ENCODE assay signal across 8 cellular contexts in the genomic region with DNA sequence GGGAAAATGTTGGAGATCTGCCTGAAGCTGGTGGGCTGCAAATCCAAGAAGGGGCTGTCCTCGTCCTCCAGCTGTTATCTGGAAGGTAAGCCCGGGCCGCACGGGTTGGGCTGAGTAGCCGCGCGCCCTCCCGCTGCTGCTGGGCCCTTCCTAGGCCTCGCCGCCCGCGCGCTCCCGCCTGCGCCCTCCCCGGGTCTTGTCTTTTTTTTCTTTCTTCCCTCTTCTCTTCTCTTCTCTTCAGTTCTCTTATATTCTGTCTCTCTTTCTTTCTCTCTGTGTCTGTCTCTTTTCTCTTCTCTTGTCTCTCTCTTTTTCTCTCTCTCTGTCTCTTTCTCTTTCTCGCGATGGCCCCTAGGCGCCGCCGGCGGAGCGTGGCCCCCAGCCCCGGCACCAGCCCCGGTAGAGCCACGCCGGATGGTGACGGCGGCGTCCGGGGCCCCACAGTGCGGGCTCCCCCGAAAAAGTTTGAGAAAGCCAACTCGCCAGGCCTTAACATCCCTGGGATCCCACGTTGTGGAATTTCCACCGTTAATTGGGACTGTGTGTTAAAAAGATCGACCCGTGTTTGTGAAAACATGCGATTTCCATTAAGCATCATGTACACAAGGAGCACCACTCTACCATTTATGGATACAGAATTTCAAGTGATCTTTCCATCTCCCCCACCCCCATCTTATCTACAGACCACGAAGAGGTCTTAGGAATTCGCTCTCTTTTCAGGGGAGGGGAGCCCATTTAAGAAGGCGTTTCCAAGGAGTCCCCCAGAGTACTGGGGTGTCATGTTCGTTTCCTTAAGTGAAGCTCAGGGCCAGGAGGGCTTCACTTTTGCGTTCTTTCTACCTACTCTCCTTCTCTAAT. TPM values are rescaled to one million over a fixed set of nuclear protein-coding genes. Genes with fewer than 3 reads are reported as not detected.
DNase-seq lines count a peak whose midpoint lies in the region; ATAC-seq, FAIRE-seq and TF ChIP-seq lines count a peak whose summit lies in the region.

No MANE protein-coding gene starts in this region.

- H4K20me1 ChIP-seq in SU-DHL-6 (ENCODE audit: low read depth, low read length), result no peaks in the 10 kb centered on the region; the same call in none of the 2 replicates

- H3K9ac ChIP-seq in SU-DHL-6 (ENCODE audit: low read length), result 0 out of 2 replicates have a peak overlapping the region, but pooled peaks have one; percentile 5

- POLR2A ChIA-PET in A549 (lab: Yijun Ruan, JAX), result interaction anchor here (0.7 to 2.4 kb wide), 4 partner anchors 10 to 57 kb away, joined by 3 to 10 read pairs (median 6); no protein-coding TSS in a partner anchor

- H3K4me1 ChIP-seq in A549, result peaks cover 48% of the 10 kb centered on the region

- no peak overlapping the region for H2AFZ ChIP-seq in SU-DHL-6 (ENCODE audit: low read depth, low read length, severe bottlenecking)

- DNase-seq in A549 (ENCODE audit: low read depth in 1 of 2, low spot score in 1 of 2) (peak; percentile 45 to 61), caudate nucleus (lab: John Stamatoyannopoulos, UW) (peak in 11 of 61 donors; percentile 24 to 79 (median 62)), left colon (peak in 1 of 2 donors; percentile 57), DMS153 (lab: John Stamatoyannopoulos, UW) (no peak)
- DNase-seq in stimulated activated CD4-positive, alpha-beta T cell treated with anti-CD3 and anti-CD28 coated beads, Interleukin-4, amount 100 ng/mL, for 24 hours, result peak; percentile 23

- CTCF ChIA-PET in A549 (lab: Yijun Ruan, JAX), result interaction anchor here (0.6 to 28.2 kb wide), 8 partner anchors 9 to 375 kb away, joined by 3 to 397 read pairs (median 3); no protein-coding TSS in a partner anchor

- H3K36me3 ChIP-seq in SU-DHL-6 (ENCODE audit: low read length), result no peaks in the 10 kb centered on the region

- no peaks in the 10 kb centered on the region for H3K27me3 ChIP-seq in SU-DHL-6 (ENCODE audit: low read length)

- TF ChIP-seq POLR2A in A549 (IDR thresholded peaks at IDR 0.05; ENCODE audit: low read length) (no peak), GM18505 (IDR thresholded peaks at IDR 0.05; ENCODE audit: borderline replicate concordance, extremely low read depth, insufficient read depth, insufficient read length) (no peak)

- peak; percentile 47 to 65 for ATAC-seq in A549
- peak; percentile 29 for ATAC-seq in GM18505 (IDR thresholded peaks at IDR 0.05; ENCODE audit: unreplicated experiment)
- peak; percentile 33 for ATAC-seq in HG03432 (IDR thresholded peaks at IDR 0.05; ENCODE audit: unreplicated experiment)
- peak; percentile 19 for ATAC-seq in left colon

- H3K27ac ChIP-seq in A549, result peak overlapping the region; percentile 94 to 98
- no peak overlapping the region for H3K27ac ChIP-seq in SU-DHL-6 (ENCODE audit: low read depth, low read length)
- peak overlapping the region; percentile 89 for H3K27ac ChIP-seq in caudate nucleus (ENCODE audit: low read depth, low read length)

- H3K9me3 ChIP-seq in A549 (no peaks in the 10 kb centered on the region), SU-DHL-6 (ENCODE audit: insufficient read depth, low read length) (no peaks in the 10 kb centered on the region)

- under 1% methylated on average over 43 of the region's 44 CpGs for WGBS in A549 (ENCODE audit: missing lambda C conversion rate)

- H3K4me3 ChIP-seq in A549 (peak overlapping the region; percentile 63), SU-DHL-6 (ENCODE audit: insufficient read depth, low read length, poor library complexity, severe bottlenecking) (no peak overlapping the region)

- no peak for TF ChIP-seq CTCF in A549 (IDR thresholded peaks at IDR 0.05)
- no peak for TF ChIP-seq CTCF in SU-DHL-6 (IDR thresholded peaks at IDR 0.05; ENCODE audit: insufficient read depth, low read length, poor library complexity, severe bottlenecking)

- no peaks in the 10 kb centered on the region for H3K9me2 ChIP-seq in SU-DHL-6 (replicated peaks; ENCODE audit: insufficient read depth, low read length)

- H3K4me2 ChIP-seq in A549, result peak overlapping the region; percentile 93
- peak overlapping the region; percentile 35 for H3K4me2 ChIP-seq in SU-DHL-6 (ENCODE audit: low read depth, low read length, poor library complexity, severe bottlenecking)

- TF ChIP-seq EP300 in A549 (IDR thresholded peaks at IDR 0.05), result no peak

- intact Hi-C loops in left colon (cut with DNase I, micrococcal nuclease), result no loop called here

- H3F3A ChIP-seq in SU-DHL-6 (ENCODE audit: insufficient read depth), result no peaks in the 10 kb centered on the region

- no peaks in the 10 kb centered on the region for H3K79me2 ChIP-seq in SU-DHL-6 (ENCODE audit: insufficient read depth, low read length)

- no peak for TF ChIP-seq RAD21 in A549 (conservative IDR thresholded peaks at IDR 0.05 in 1 of 2, IDR thresholded peaks at IDR 0.05 in 1 of 2)

- no peak for FAIRE-seq in A549 (lab: Jason Lieb, UNC)

TF ChIP-seq in A549, 52 proteins besides CTCF, POLR2A, EP300 and RAD21 (continues in another document):
- peak; percentile 71 for TF ChIP-seq CHD2 (IDR thresholded peaks at IDR 0.05; ENCODE audit: low read length, partially characterized antibody)
- TF ChIP-seq, protein P1, sequence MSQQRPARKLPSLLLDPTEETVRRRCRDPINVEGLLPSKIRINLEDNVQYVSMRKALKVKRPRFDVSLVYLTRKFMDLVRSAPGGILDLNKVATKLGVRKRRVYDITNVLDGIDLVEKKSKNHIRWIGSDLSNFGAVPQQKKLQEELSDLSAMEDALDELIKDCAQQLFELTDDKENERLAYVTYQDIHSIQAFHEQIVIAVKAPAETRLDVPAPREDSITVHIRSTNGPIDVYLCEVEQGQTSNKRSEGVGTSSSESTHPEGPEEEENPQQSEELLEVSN (IDR thresholded peaks at IDR 0.05; ENCODE audit: borderline replicate concordance, low read depth), result 0 out of 2 replicates have a peak, but pooled peaks have one; percentile 33
- TF ChIP-seq BCL3 (IDR thresholded peaks at IDR 0.05), result 0 out of 3 replicates have a peak, but pooled peaks have one; percentile 44
- TF ChIP-seq REST (IDR thresholded peaks at IDR 0.05), result peak; percentile 55
- no peak for TF ChIP-seq FOSL2 (IDR thresholded peaks at IDR 0.05)
- TF ChIP-seq FOSL2 (CRISPR knock-in tag; IDR thresholded peaks at IDR 0.05), result no peak
- TF ChIP-seq HOXB13 (CRISPR knock-in tag; IDR thresholded peaks at IDR 0.05; ENCODE audit: low read depth), result no peak
- TF ChIP-seq, protein P2, sequence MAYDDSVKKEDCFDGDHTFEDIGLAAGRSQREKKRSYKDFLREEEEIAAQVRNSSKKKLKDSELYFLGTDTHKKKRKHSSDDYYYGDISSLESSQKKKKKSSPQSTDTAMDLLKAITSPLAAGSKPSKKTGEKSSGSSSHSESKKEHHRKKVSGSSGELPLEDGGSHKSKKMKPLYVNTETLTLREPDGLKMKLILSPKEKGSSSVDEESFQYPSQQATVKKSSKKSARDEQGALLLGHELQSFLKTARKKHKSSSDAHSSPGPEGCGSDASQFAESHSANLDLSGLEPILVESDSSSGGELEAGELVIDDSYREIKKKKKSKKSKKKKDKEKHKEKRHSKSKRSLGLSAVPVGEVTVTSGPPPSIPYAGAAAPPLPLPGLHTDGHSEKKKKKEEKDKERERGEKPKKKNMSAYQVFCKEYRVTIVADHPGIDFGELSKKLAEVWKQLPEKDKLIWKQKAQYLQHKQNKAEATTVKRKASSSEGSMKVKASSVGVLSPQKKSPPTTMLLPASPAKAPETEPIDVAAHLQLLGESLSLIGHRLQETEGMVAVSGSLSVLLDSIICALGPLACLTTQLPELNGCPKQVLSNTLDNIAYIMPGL (CRISPR knock-in tag; IDR thresholded peaks at IDR 0.05; ENCODE audit: borderline replicate concordance), result no peak
- TF ChIP-seq, protein P3, sequence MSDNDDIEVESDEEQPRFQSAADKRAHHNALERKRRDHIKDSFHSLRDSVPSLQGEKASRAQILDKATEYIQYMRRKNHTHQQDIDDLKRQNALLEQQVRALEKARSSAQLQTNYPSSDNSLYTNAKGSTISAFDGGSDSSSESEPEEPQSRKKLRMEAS (IDR thresholded peaks at IDR 0.05), result peak; percentile 51

RNA-seq across cellular contexts. Expression of gene ABL1, which starts 0.6 kb away (rescaled TPM):
- polyA plus RNA-seq in A549 (2011; rRNA removed) (26.5 and 37.5 TPM in 2 replicates), A549 (2017; fragmentation: RNase III; extraction: RNeasy Plus Mini Kit Qiagen cat#74134 plus additional on column Dnase treatment) (30.0 to 32.6 TPM (median 32.4 TPM) in 3 replicates)
- polyA plus RNA-seq in A549 (2012; cell fraction: cytosol; rRNA removed), result 16.5 and 23.9 TPM in 2 replicates
- polyA plus RNA-seq in A549 (2012; cell fraction: nucleus; rRNA removed), result 30.8 and 36.5 TPM in 2 replicates
- 54.3 and 56.9 TPM in 2 replicates for polyA minus RNA-seq in A549 (2011; rRNA and poly(A)+ RNA removed)
- total RNA-seq in left colon, result 10 to 100 TPM; 79.0 to 93.9 TPM
